ENCODE assay signal across 8 cellular contexts in the genomic region with DNA sequence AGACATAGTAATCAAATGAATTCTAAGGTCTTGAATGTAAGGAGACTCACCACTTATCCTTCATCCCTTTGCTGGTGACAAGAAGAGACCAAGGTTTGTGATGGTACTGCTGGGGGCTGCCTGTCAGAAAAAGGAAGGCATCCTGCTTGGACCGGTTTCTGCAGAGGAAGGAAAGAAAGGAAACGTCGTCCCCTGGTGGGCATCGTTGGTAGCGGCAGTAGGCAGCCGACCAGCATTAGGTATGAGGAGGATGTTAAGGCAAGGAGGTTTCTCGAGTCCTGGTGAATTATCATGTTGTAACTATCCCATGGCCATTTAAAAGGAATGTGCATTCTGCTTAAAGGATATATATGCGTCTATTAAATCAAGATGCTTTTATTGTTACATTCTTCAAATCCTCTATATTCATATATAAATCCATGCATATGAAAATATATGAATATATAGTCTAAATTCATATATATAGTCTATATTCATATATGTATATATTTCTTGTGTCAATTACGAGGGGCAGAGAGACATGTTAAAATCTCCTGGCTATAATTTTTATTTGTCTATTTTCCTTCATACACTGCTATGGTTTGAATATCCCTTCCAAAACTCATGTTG.
DNase-seq lines count a peak whose midpoint lies in the region; ATAC-seq and TF ChIP-seq lines count a peak whose summit lies in the region.

No MANE protein-coding gene starts in this region.

- DNase-seq in BJ (ENCODE audit: low read depth) (peak; percentile 3), NB4 (ENCODE audit: low read depth) (peak; percentile 80), T-cell (peak; percentile 38 to 82 (median 66)), amniotic epithelial cell (ENCODE audit: low read depth) (peak; percentile 42), hippocampal formation (lab: John Stamatoyannopoulos, UW) (peak; percentile 33 to 59), smooth muscle cell of the brain vasculature (ENCODE audit: low read depth, low spot score) (peak; percentile 33)

- H3K9me3 Mint-ChIP-seq in T-cell = peaks cover 0 to 7% (median 5%) of the 10 kb centered on the region in 3 donors

- no peak overlapping the region for H3K4me3 ChIP-seq in BJ (ENCODE audit: low read depth, low read length)
- H3K4me3 ChIP-seq in NB4 (ENCODE audit: low read depth, low read length) = no peak overlapping the region

- POLR2A ChIA-PET in BJ (lab: Charles Lee) = no interaction called here
- POLR2A ChIA-PET in T-cell (lab: Charles Lee) = no interaction called here

- H3K36me3 Mint-ChIP-seq in T-cell = no peaks in the 10 kb centered on the region

- no peaks in the 10 kb centered on the region for H3K27me3 ChIP-seq in BJ (ENCODE audit: control insufficient read depth, insufficient read depth, low read length)

- H3K36me3 ChIP-seq in BJ (ENCODE audit: control insufficient read depth, insufficient read depth, low read length) = no peaks in the 10 kb centered on the region

- H3K27ac Mint-ChIP-seq in T-cell = no peak overlapping the region

- TF ChIP-seq POLR2A in NB4 (IDR thresholded peaks at IDR 0.05; ENCODE audit: extremely low read depth, insufficient read length) = no peak

- H3K4me3 Mint-ChIP-seq in T-cell = no peak overlapping the region

- ATAC-seq in GM19351 (IDR thresholded peaks at IDR 0.05; ENCODE audit: unreplicated experiment) = peak; percentile 60
- ATAC-seq in T-cell (replicated peaks in 1 of 4) = peak; percentile 82 to 89 (median 86)
- no peak for ATAC-seq in GM21825 (IDR thresholded peaks at IDR 0.05; ENCODE audit: unreplicated experiment)

- peak; percentile 100 for TF ChIP-seq CTCF in BJ (IDR thresholded peaks at IDR 0.05; ENCODE audit: insufficient read depth, low read depth, low read length)
- peak; percentile 100 for TF ChIP-seq CTCF in NB4 (IDR thresholded peaks at IDR 0.05; ENCODE audit: low read depth, low read length)

- H3K27me3 Mint-ChIP-seq in T-cell = peaks cover 5 to 8% of the 10 kb centered on the region in 2 donors

- H3K4me1 Mint-ChIP-seq in T-cell = no peaks in the 10 kb centered on the region

- CTCF ChIA-PET in BJ (lab: Yijun Ruan, JAX) (interaction anchor here (0.8 to 4.4 kb wide), 12 partner anchors 9 to 349 kb away, joined by 3 to 59 read pairs (median 5); partner anchors contain the start of gene FAM136A), T-cell (lab: Charles Lee) (interaction anchor here (0.8 to 8.6 kb wide), 3 partner anchors 9 to 345 kb away, joined by 3 to 51 read pairs (median 5); partner anchors contain the start of gene FAM136A (in 1 of the 2))

Comparison
In these comparisons a context has a peak if more than half of its experiments do, and no peak if none do; other contexts are left out.
1. DNase-seq: peak in every context shown above with its lines; median percentile 80 in NB4; 66 in T-cell; 46 in hippocampal formation; 42 in amniotic epithelial cell; 33 in smooth muscle cell of the brain vasculature; 3 in BJ.